ENCODE assay signal across 19 cellular contexts in the genomic region with DNA sequence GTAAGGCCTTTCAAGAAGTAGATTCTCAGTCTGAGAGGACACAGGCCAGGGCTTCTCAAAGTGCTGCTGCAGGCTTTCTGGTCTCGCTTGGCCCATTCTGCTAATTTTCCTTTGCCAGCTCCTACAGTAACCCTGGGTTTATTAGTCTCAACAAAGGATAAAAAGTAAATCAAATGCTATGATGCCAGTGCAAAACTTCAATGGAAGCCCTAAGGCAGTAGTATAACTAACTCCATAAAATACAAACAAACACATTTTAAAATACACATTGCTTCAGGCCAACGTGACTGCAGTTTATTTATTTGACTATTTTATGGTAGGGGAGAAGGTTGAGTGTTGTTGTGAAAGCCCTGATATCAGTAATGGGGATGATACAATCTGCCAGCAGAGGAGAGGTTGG.
"Had no signal": no experiment of that assay in that cellular context is flagged by ENCODE, and none has a peak within 500 bp of the region (broad histone marks: within the 10 kb centered on the region; RNA-seq: fewer than 3 reads in every experiment).

No MANE protein-coding gene starts in this region.

- H3K9ac ChIP-seq: parathyroid adenoma had no signal

- H3K9me3 Mint-ChIP-seq: activated naive CD8-positive, alpha-beta T cell treated with anti-CD3 and anti-CD28 coated beads, Interleukin-2, amount 10 ng/mL, durations not matched to agents 7 days and 5 days; central memory CD8-positive, alpha-beta T cell; immature natural killer cell; naive thymus-derived CD8-positive, alpha-beta T cell; stimulated activated memory B cell treated with anti-CD40 and anti-IgM and Interleukin-4, amounts not matched to agents 10 μg/mL and 1 μg/mL and 100 μg/mL, for 72 hours had no signal

- H3K27me3 ChIP-seq: brain microvascular endothelial cell, gastrocnemius medialis had no signal

- H3K9me3 ChIP-seq: gastrocnemius medialis had no signal

- H3K27ac Mint-ChIP-seq: activated CD8-positive, alpha-beta memory T cell treated with anti-CD3 and anti-CD28 coated beads, Interleukin-2, amount 10 ng/mL, durations not matched to agents 7 days and 5 days; activated naive CD8-positive, alpha-beta T cell treated with anti-CD3 and anti-CD28 coated beads, Interleukin-2, amount 10 ng/mL, durations not matched to agents 7 days and 5 days; stimulated activated memory B cell treated with anti-CD40 and anti-IgM and Interleukin-4, amounts not matched to agents 10 μg/mL and 1 μg/mL and 100 μg/mL, for 72 hours had no signal

- H3K4me3 Mint-ChIP-seq: activated CD8-positive, alpha-beta memory T cell treated with anti-CD3 and anti-CD28 coated beads, Interleukin-2, amount 10 ng/mL, durations not matched to agents 7 days and 5 days; activated naive CD8-positive, alpha-beta T cell treated with anti-CD3 and anti-CD28 coated beads, Interleukin-2, amount 10 ng/mL, durations not matched to agents 7 days and 5 days; central memory CD8-positive, alpha-beta T cell; immature natural killer cell; naive thymus-derived CD8-positive, alpha-beta T cell; stimulated activated memory B cell treated with anti-CD40 and anti-IgM and Interleukin-4, amounts not matched to agents 10 μg/mL and 1 μg/mL and 100 μg/mL, for 72 hours had no signal

- ATAC-seq: activated CD8-positive, alpha-beta memory T cell treated with anti-CD3 and anti-CD28 coated beads, Interleukin-2, amount 10 ng/mL, durations not matched to agents 7 days and 5 days; gastrocnemius medialis; naive thymus-derived CD8-positive, alpha-beta T cell; sciatic nerve; stimulated activated memory B cell treated with anti-CD40 and anti-IgM and Interleukin-4, amounts not matched to agents 10 μg/mL and 1 μg/mL and 100 μg/mL, for 72 hours had no signal

- H3K4me1 Mint-ChIP-seq: central memory CD8-positive, alpha-beta T cell; immature natural killer cell; stimulated activated memory B cell treated with anti-CD40 and anti-IgM and Interleukin-4, amounts not matched to agents 10 μg/mL and 1 μg/mL and 100 μg/mL, for 72 hours had no signal

- DNase-seq: activated CD4-positive, alpha-beta T cell treated with anti-CD3 and anti-CD28 coated beads, Interleukin-2, amount 50 U/mL, for 48 hours; activated CD8-positive, alpha-beta memory T cell treated with anti-CD3 and anti-CD28 coated beads, Interleukin-2, amount 10 ng/mL, durations not matched to agents 7 days and 5 days; activated gamma-delta T cell; activated naive CD8-positive, alpha-beta T cell treated with anti-CD3 and anti-CD28 coated beads, Interleukin-2, amount 10 ng/mL, durations not matched to agents 7 days and 5 days; aorta; brain microvascular endothelial cell; gastrocnemius medialis; head of caudate nucleus; immature natural killer cell; mesendoderm; naive thymus-derived CD8-positive, alpha-beta T cell; stimulated activated CD4-positive, alpha-beta T cell treated with anti-CD3 and anti-CD28 coated beads, Interleukin-4, amount 100 ng/mL, for 24 hours had no signal

- H3K4me2 ChIP-seq: smooth muscle cell had no signal

- H3K4me1 ChIP-seq: gastrocnemius medialis had no signal

- H3K27me3 Mint-ChIP-seq: activated CD8-positive, alpha-beta memory T cell treated with anti-CD3 and anti-CD28 coated beads, Interleukin-2, amount 10 ng/mL, durations not matched to agents 7 days and 5 days; activated naive CD8-positive, alpha-beta T cell treated with anti-CD3 and anti-CD28 coated beads, Interleukin-2, amount 10 ng/mL, durations not matched to agents 7 days and 5 days; central memory CD8-positive, alpha-beta T cell; naive thymus-derived CD8-positive, alpha-beta T cell; stimulated activated memory B cell treated with anti-CD40 and anti-IgM and Interleukin-4, amounts not matched to agents 10 μg/mL and 1 μg/mL and 100 μg/mL, for 72 hours had no signal

- H3K4me3 ChIP-seq: coronary artery, gastrocnemius medialis, SK-N-MC, smooth muscle cell had no signal

- H3K79me2 ChIP-seq: parathyroid adenoma had no signal

- H2AFZ ChIP-seq: parathyroid adenoma had no signal

- H3K27ac ChIP-seq: brain microvascular endothelial cell, coronary artery, parathyroid adenoma, SK-N-MC had no signal
